16 cellular contexts compared by ENCODE assay signal in genomic region chr1:193472430-193472829, GRCh38.
DNase-seq lines count a peak whose midpoint lies in the region; ATAC-seq and TF ChIP-seq lines count a peak whose summit lies in the region.
"Had no signal": no experiment of that assay in that cellular context is flagged by ENCODE, and none has a peak within 500 bp of the region (broad histone marks: within the 10 kb centered on the region; RNA-seq: fewer than 3 reads in every experiment).

No MANE protein-coding gene starts in this region.

- H3K36me3 Mint-ChIP-seq in natural killer cell (peaks cover 9% of the 10 kb centered on the region), T-cell (peaks cover 37% of the 10 kb centered on the region)
- peaks cover 17% of the 10 kb centered on the region for H3K36me3 Mint-ChIP-seq in natural killer cell treated with Interleukin-12 subunit alpha and Interleukin-12 subunit beta and Interleukin-15 and Interleukin-18, amount 100 ng/mL, for 72 hours
- H3K36me3 Mint-ChIP-seq in CD8-positive, alpha-beta memory T cell: peaks cover 22 to 70% (median 27%) of the 10 kb centered on the region in 3 donors

- no peak overlapping the region for H3K4me3 ChIP-seq in CD8-positive, alpha-beta memory T cell (ENCODE audit: low read length)
- H3K4me3 ChIP-seq in right lobe of liver (no peak overlapping the region), gastroesophageal sphincter (no peak overlapping the region)
- H3K4me3 ChIP-seq: A549 had no signal

- intact Hi-C loops in natural killer cell (cut with micrococcal nuclease) (loop anchor here (5.0 to 10.0 kb wide), 2 partner anchors 35 to 122 kb away; no protein-coding TSS in a partner anchor), right lobe of liver (cut with DNase I) (no loop called here)

- DNase-seq in natural killer cell (no peak), T-cell (no peak), right lobe of liver (no peak)
- DNase-seq in natural killer cell treated with Interleukin-12 subunit alpha and Interleukin-12 subunit beta and Interleukin-15 and Interleukin-18, amount 100 ng/mL, for 72 hours (ENCODE audit: low spot score): no peak
- DNase-seq in CD8-positive, alpha-beta memory T cell: peak in 1 of 5 donors; percentile 16
- DNase-seq: BE2C, DMS153, DND-41, GDM1, GOT3, H9 had no signal

- CTCF ChIA-PET in CD8-positive, alpha-beta memory T cell (lab: Charles Lee): no interaction called here
- CTCF ChIA-PET in T-cell (lab: Charles Lee): no interaction called here

- no peaks in the 10 kb centered on the region for H3K36me3 ChIP-seq in CD8-positive, alpha-beta memory T cell (ENCODE audit: insufficient read depth, low read length)
- H3K36me3 ChIP-seq in right lobe of liver (no peaks in the 10 kb centered on the region), gastroesophageal sphincter (no peaks in the 10 kb centered on the region)
- H3K36me3 ChIP-seq: BE2C had no signal

- H3K9me3 ChIP-seq in CD8-positive, alpha-beta memory T cell (ENCODE audit: low read length): no peaks in the 10 kb centered on the region
- H3K9me3 ChIP-seq in right lobe of liver: no peaks in the 10 kb centered on the region
- H3K9me3 ChIP-seq in gastroesophageal sphincter: no peaks in the 10 kb centered on the region
- H3K9me3 ChIP-seq: A549, BE2C had no signal

- H3K27me3 ChIP-seq in CD8-positive, alpha-beta memory T cell (ENCODE audit: insufficient read depth, low read length, poor library complexity, severe bottlenecking): no peaks in the 10 kb centered on the region
- no peaks in the 10 kb centered on the region for H3K27me3 ChIP-seq in right lobe of liver
- no peaks in the 10 kb centered on the region for H3K27me3 ChIP-seq in gastroesophageal sphincter
- H3K27me3 ChIP-seq: BE2C had no signal

- POLR2A ChIA-PET in CD8-positive, alpha-beta memory T cell (lab: Charles Lee): interaction anchor here (1.3 kb wide), 1 partner anchor 14 kb away, joined by 3 read pairs; no protein-coding TSS in a partner anchor
- POLR2A ChIA-PET in T-cell (lab: Charles Lee): interaction anchor here in 1 of 2 donors (0.6 kb wide), 1 partner anchor 100 kb away, joined by 4 read pairs; no protein-coding TSS in a partner anchor

- TF ChIP-seq POLR2A in right lobe of liver (IDR thresholded peaks at IDR 0.05): no peak
- no peak for TF ChIP-seq POLR2A in gastroesophageal sphincter (IDR thresholded peaks at IDR 0.05)

- TF ChIP-seq EP300 in gastroesophageal sphincter (IDR thresholded peaks at IDR 0.05): no peak

- peaks cover 13% of the 10 kb centered on the region for H3K4me1 ChIP-seq in CD8-positive, alpha-beta memory T cell (ENCODE audit: insufficient read depth, low read length)
- H3K4me1 ChIP-seq in right lobe of liver: no peaks in the 10 kb centered on the region
- H3K4me1 ChIP-seq in gastroesophageal sphincter: no peaks in the 10 kb centered on the region
- H3K4me1 ChIP-seq: A549 had no signal

- TF ChIP-seq CTCF in natural killer cell (IDR thresholded peaks at IDR 0.05) (no peak), right lobe of liver (IDR thresholded peaks at IDR 0.05) (no peak), gastroesophageal sphincter (IDR thresholded peaks at IDR 0.05) (no peak)

- H3K4me1 Mint-ChIP-seq in natural killer cell (peaks cover 28 to 30% of the 10 kb centered on the region in 2 donors), T-cell (peaks cover 29 to 44% (median 34%) of the 10 kb centered on the region in 3 donors)
- peaks cover 14 to 22% of the 10 kb centered on the region in 2 donors for H3K4me1 Mint-ChIP-seq in natural killer cell treated with Interleukin-12 subunit alpha and Interleukin-12 subunit beta and Interleukin-15 and Interleukin-18, amount 100 ng/mL, for 72 hours (ENCODE audit: low read depth in 2 of 2)
- peaks cover 32 to 48% (median 47%) of the 10 kb centered on the region in 3 donors for H3K4me1 Mint-ChIP-seq in CD8-positive, alpha-beta memory T cell

- H3K9me3 Mint-ChIP-seq in natural killer cell (peaks cover 3 to 8% of the 10 kb centered on the region in 2 donors), T-cell (peaks cover 8 to 24% (median 12%) of the 10 kb centered on the region in 3 donors)
- H3K9me3 Mint-ChIP-seq in natural killer cell treated with Interleukin-12 subunit alpha and Interleukin-12 subunit beta and Interleukin-15 and Interleukin-18, amount 100 ng/mL, for 72 hours: peaks cover 13% of the 10 kb centered on the region
- peaks cover 9 to 38% (median 14%) of the 10 kb centered on the region in 5 donors for H3K9me3 Mint-ChIP-seq in CD8-positive, alpha-beta memory T cell
- H3K9me3 Mint-ChIP-seq: H9 had no signal

- H3K27ac Mint-ChIP-seq in natural killer cell (peak overlapping the region; percentile 30 to 59), T-cell (peak overlapping the region; percentile 37 to 40)
- peak overlapping the region in 1 of 2 donors; percentile 2 for H3K27ac Mint-ChIP-seq in natural killer cell treated with Interleukin-12 subunit alpha and Interleukin-12 subunit beta and Interleukin-15 and Interleukin-18, amount 100 ng/mL, for 72 hours
- peak overlapping the region in 5 of 8 donors; percentile 2 to 93 (median 79) for H3K27ac Mint-ChIP-seq in CD8-positive, alpha-beta memory T cell
- H3K27ac Mint-ChIP-seq: H9 had no signal

- WGBS in right lobe of liver (ENCODE audit: insufficient coverage, low coverage, low lambda C conversion rate, missing lambda C conversion rate): 64% methylated on average over 2 of the region's 2 CpGs
- 100% methylated on average over 2 of the region's 2 CpGs; no CpG with 5 or more reads in 1 of the 2 donors for WGBS in gastroesophageal sphincter (ENCODE audit: low coverage in 1 of 2), 2 donors

- H3K27me3 Mint-ChIP-seq in natural killer cell (ENCODE audit: low read depth in 2 of 2): no peaks in the 10 kb centered on the region
- H3K27me3 Mint-ChIP-seq in natural killer cell treated with Interleukin-12 subunit alpha and Interleukin-12 subunit beta and Interleukin-15 and Interleukin-18, amount 100 ng/mL, for 72 hours: no peaks in the 10 kb centered on the region
- peaks cover 0 to 1% of the 10 kb centered on the region in 2 donors for H3K27me3 Mint-ChIP-seq in CD8-positive, alpha-beta memory T cell
- H3K27me3 Mint-ChIP-seq in T-cell: no peaks in the 10 kb centered on the region

- H3K27ac ChIP-seq in CD8-positive, alpha-beta memory T cell (ENCODE audit: low read depth, low read length): no peak overlapping the region
- H3K27ac ChIP-seq in right lobe of liver (peak overlapping the region in 1 of 3 donors; percentile 42), gastroesophageal sphincter (no peak overlapping the region)
- H3K27ac ChIP-seq: A549, C4-2B had no signal

- ATAC-seq in natural killer cell: peak in 2 of 3 donors; percentile 37 to 67
- ATAC-seq in natural killer cell treated with Interleukin-12 subunit alpha and Interleukin-12 subunit beta and Interleukin-15 and Interleukin-18, amount 100 ng/mL, for 72 hours: no peak
- ATAC-seq in T-cell (replicated peaks in 1 of 4): no peak
- peak in 3 of 4 donors; percentile 6 to 26 (median 18) for ATAC-seq in right lobe of liver
- ATAC-seq in HG02973 (IDR thresholded peaks at IDR 0.05; ENCODE audit: unreplicated experiment): no peak
- no peak for ATAC-seq in gastroesophageal sphincter
- no peak for ATAC-seq in HG03442 (IDR thresholded peaks at IDR 0.05; ENCODE audit: unreplicated experiment)
- ATAC-seq: A549 had no signal

- H3K4me3 Mint-ChIP-seq in natural killer cell (no peak overlapping the region), T-cell (no peak overlapping the region)
- no peak overlapping the region for H3K4me3 Mint-ChIP-seq in natural killer cell treated with Interleukin-12 subunit alpha and Interleukin-12 subunit beta and Interleukin-15 and Interleukin-18, amount 100 ng/mL, for 72 hours
- peak overlapping the region in 2 of 7 donors; percentile 42 to 46 for H3K4me3 Mint-ChIP-seq in CD8-positive, alpha-beta memory T cell
- H3K4me3 Mint-ChIP-seq: H9 had no signal

Comparison
In these comparisons a context has a peak if more than half of its experiments do, and no peak if none do; other contexts are left out.
1. ATAC-seq: peak in natural killer cell (2 of 3) and right lobe of liver (3 of 4); none in natural killer cell treated with Interleukin-12 subunit alpha and Interleukin-12 subunit beta and Interleukin-15 and Interleukin-18, amount 100 ng/mL, for 72 hours (0 of 2), T-cell (0 of 4), HG02973 (single experiment), gastroesophageal sphincter (single experiment) and HG03442 (single experiment).